ENCODE assay signal across 1 cellular context in the genomic region with DNA sequence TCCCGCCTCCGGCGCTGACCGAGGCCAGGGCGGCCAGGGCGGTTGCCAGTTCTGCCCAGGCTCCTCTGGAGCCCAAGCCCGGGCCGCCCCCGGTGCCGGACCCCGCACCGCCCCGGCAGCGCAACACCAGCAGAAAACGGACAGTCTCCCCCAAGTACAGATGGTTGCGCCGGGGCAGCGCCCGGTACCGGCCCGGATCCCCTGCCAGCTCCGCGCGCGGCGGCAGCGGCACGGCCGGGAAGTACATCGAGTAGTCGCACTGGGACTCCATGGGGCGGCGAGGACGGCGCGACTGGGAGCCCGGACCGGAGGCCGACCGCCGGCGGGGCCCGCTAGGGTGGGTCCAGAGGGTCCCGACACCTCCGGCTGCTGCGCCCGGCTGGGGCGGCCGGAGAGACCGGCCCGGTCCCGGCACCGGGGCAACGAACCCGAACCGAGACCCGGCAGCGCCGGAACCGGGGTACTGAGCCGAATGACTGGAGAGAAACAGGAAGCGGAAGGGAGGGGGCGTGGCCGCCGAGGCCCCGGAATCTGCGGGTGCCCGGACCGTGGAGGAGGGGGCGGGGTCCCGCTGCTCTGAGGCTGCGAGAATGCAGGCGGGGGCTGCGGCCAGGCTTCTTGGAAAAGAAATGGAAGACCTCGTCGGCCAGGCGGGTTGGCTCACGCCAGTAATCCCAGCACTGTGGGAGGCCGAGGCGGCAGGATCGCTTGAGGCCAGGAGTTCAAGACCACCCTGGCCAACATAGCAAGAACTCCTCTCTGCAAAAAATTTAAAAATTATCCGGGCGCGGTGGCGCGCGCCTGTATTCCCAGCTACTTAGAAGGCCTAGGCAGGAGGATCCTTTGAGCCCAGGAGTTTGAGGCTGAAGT.
TF ChIP-seq lines count a peak whose summit lies in the region.

A gene with protein sequence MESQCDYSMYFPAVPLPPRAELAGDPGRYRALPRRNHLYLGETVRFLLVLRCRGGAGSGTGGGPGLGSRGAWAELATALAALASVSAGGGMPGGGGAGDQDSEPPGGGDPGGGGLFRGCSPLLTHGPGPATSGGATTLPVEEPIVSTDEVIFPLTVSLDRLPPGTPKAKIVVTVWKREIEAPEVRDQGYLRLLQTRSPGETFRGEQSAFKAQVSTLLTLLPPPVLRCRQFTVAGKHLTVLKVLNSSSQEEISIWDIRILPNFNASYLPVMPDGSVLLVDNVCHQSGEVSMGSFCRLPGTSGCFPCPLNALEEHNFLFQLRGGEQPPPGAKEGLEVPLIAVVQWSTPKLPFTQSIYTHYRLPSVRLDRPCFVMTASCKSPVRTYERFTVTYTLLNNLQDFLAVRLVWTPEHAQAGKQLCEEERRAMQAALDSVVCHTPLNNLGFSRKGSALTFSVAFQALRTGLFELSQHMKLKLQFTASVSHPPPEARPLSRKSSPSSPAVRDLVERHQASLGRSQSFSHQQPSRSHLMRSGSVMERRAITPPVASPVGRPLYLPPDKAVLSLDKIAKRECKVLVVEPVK (minus strand): TSS at position 495 of the 870 bp plus-strand sequence. CDS start 224 bp downstream, at position 271.

TF ChIP-seq in endothelial cell of umbilical vein, 7 proteins besides CTCF, POLR2A, EP300 and RAD21:
- TF ChIP-seq MYC (IDR thresholded peaks at IDR 0.05; ENCODE audit: low read depth, low read length) (no peak), POLR2AphosphoS5 (IDR thresholded peaks at IDR 0.05; ENCODE audit: insufficient read depth, low read depth, low read length) (peak; percentile 86)
